8 cellular contexts compared by ENCODE assay signal in the genomic region with DNA sequence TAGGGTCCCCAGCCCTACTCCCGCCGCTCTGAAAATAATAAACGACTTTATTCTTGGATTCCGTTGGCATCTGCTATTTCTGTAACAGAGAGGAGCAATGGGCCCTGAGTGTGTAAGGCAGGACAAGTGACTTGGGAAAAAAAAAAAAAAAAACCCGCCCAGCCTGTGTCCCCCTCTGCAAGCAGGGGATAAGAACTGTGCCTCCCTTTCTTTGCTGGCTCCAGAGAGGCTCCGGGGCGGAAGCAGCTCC. TPM values are rescaled to one million over a fixed set of nuclear protein-coding genes. Genes with fewer than 3 reads are reported as not detected.
A peak's percentile ranks its signal among the peaks of the same experiment; 100 is the strongest.
DNase-seq lines count a peak whose midpoint lies in the region; ATAC-seq and TF ChIP-seq lines count a peak whose summit lies in the region.

No MANE protein-coding gene starts in this region.

- no peaks in the 10 kb centered on the region for H3K9me3 Mint-ChIP-seq in H9
- no peaks in the 10 kb centered on the region for H3K9me3 Mint-ChIP-seq in activated CD8-positive, alpha-beta T cell treated with anti-CD3 and anti-CD28 coated beads for 36 hours

- peaks cover 35% of the 10 kb centered on the region for H3K23me2 ChIP-seq in H9 (ENCODE audit: insufficient read length, low read depth, low read length, poor library complexity, severe bottlenecking)

- no peaks in the 10 kb centered on the region for H3K9me2 ChIP-seq in hepatocyte (replicated peaks; ENCODE audit: insufficient read depth)

- no peaks in the 10 kb centered on the region for H3K36me3 ChIP-seq in hepatocyte (replicated peaks; ENCODE audit: insufficient read depth, low read depth)

- no peak overlapping the region for H3K14ac ChIP-seq in H9 (ENCODE audit: insufficient read depth, low read length)

- H3K79me1 ChIP-seq in H9 (ENCODE audit: insufficient read depth, low read depth, low read length, poor library complexity, severe bottlenecking) = no peaks in the 10 kb centered on the region

- no peak overlapping the region for H2BK20ac ChIP-seq in H9 (ENCODE audit: low read depth, low read length, poor library complexity, severe bottlenecking)

- H2BK12ac ChIP-seq in H9 (ENCODE audit: insufficient read length, low read depth, low read length) = no peak overlapping the region

- peaks cover 0 to 3% (median 3%) of the 10 kb centered on the region in 3 experiments; a peak in 2 of 7 replicates for H3K36me3 Mint-ChIP-seq in H9 (ENCODE audit: insufficient read depth in 1 of 3, low read depth in 3 of 3)
- peaks cover 5% of the 10 kb centered on the region for H3K36me3 Mint-ChIP-seq in activated CD8-positive, alpha-beta T cell treated with anti-CD3 and anti-CD28 coated beads for 36 hours (ENCODE audit: low read depth)

- POLR2A ChIA-PET in activated CD8-positive, alpha-beta T cell treated with anti-CD3 and anti-CD28 coated beads for 36 hours (lab: Charles Lee) = interaction anchor here (0.6 to 4.6 kb wide), 4 partner anchors 21 to 81 kb away, joined by 3 to 39 read pairs (median 4); a partner anchor contains a TSS

- no peak overlapping the region for H2AK5ac ChIP-seq in H9 (ENCODE audit: insufficient read length, low read length)

- peak overlapping the region; percentile 74 to 91 for H3K4me3 Mint-ChIP-seq in H9
- H3K4me3 Mint-ChIP-seq in activated CD8-positive, alpha-beta T cell treated with anti-CD3 and anti-CD28 coated beads for 36 hours = peak overlapping the region; percentile 81

- H4K5ac ChIP-seq in H9 (ENCODE audit: insufficient read length, low read depth, low read length) = no peak overlapping the region

- intact Hi-C loops in activated CD8-positive, alpha-beta T cell treated with anti-CD3 and anti-CD28 coated beads for 36 hours (cut with micrococcal nuclease) = no loop called here

- H3K27ac ChIP-seq in H9 (ENCODE audit: insufficient read length, low read depth, low read length) (no peak overlapping the region), hepatocyte (peak overlapping the region; percentile 45), skin epidermis (peak overlapping the region; percentile 2 to 93 (median 87))

- no peak overlapping the region for H4K8ac ChIP-seq in H9 (replicated peaks; ENCODE audit: insufficient read length, low read depth, low read length)

- TF ChIP-seq CTCF in H9 (conservative IDR thresholded peaks at IDR 0.05) (no peak), hepatocyte (IDR thresholded peaks at IDR 0.05; ENCODE audit: poor library complexity) (no peak)
- TF ChIP-seq CTCF in activated CD8-positive, alpha-beta T cell treated with anti-CD3 and anti-CD28 coated beads for 36 hours (IDR thresholded peaks at IDR 0.05) = no peak

- H3K4me1 ChIP-seq in H9 (ENCODE audit: insufficient read depth, low read length) = 0 out of 2 replicates have a peak, but pooled peaks cover 3% of the 10 kb centered on the region
- peaks cover 20% of the 10 kb centered on the region for H3K4me1 ChIP-seq in hepatocyte (ENCODE audit: insufficient read depth)

- H3K9me3 ChIP-seq in H9 (ENCODE audit: control insufficient read depth, low read depth, low read length) (no peaks in the 10 kb centered on the region), hepatocyte (ENCODE audit: low read depth) (no peaks in the 10 kb centered on the region)

- H4K91ac ChIP-seq in H9 (ENCODE audit: insufficient read length, low read depth, low read length) = no peak overlapping the region

- peaks cover 26 to 38% of the 10 kb centered on the region in 2 experiments for H3K4me1 Mint-ChIP-seq in H9
- H3K4me1 Mint-ChIP-seq in activated CD8-positive, alpha-beta T cell treated with anti-CD3 and anti-CD28 coated beads for 36 hours (ENCODE audit: low read depth) = peaks cover 30% of the 10 kb centered on the region

- H3K27me3 Mint-ChIP-seq in H9 (ENCODE audit: low read depth) = peaks cover 20% of the 10 kb centered on the region
- H3K27me3 Mint-ChIP-seq in activated CD8-positive, alpha-beta T cell treated with anti-CD3 and anti-CD28 coated beads for 36 hours = no peaks in the 10 kb centered on the region

- no peak overlapping the region for H3K56ac ChIP-seq in H9 (ENCODE audit: insufficient read length, low read depth, low read length)

- no peaks in the 10 kb centered on the region for H3K79me2 ChIP-seq in H9 (ENCODE audit: insufficient read depth, low read length)
- peaks cover 40% of the 10 kb centered on the region for H3K79me2 ChIP-seq in hepatocyte

- H3K18ac ChIP-seq in H9 (ENCODE audit: insufficient read length, low read depth, low read length) = no peak overlapping the region

- peak overlapping the region in 1 of 3 experiments; percentile 87; a peak in 3 of 7 replicates for H3K27ac Mint-ChIP-seq in H9
- H3K27ac Mint-ChIP-seq in activated CD8-positive, alpha-beta T cell treated with anti-CD3 and anti-CD28 coated beads for 36 hours = peak overlapping the region; percentile 83

- WGBS in H9 (ENCODE audit: extremely low coverage, insufficient read length, low lambda C conversion rate) = no CpG with 5 or more reads among the region's 7 CpGs
- 31% methylated on average over 7 of the region's 7 CpGs for WGBS in hepatocyte (ENCODE audit: low lambda C conversion rate, missing lambda C conversion rate)

- no peak overlapping the region for H2BK120ac ChIP-seq in H9 (ENCODE audit: low read depth, low read length, poor library complexity, severe bottlenecking)

- no peak overlapping the region for H3K4ac ChIP-seq in H9 (ENCODE audit: low read depth, low read length)

- H2BK5ac ChIP-seq in H9 (ENCODE audit: insufficient read length, low read length) = no peak overlapping the region

- CTCF ChIA-PET in activated CD8-positive, alpha-beta T cell treated with anti-CD3 and anti-CD28 coated beads for 36 hours (lab: Charles Lee) = interaction anchor here (1.1 to 1.5 kb wide), 3 partner anchors 41 to 74 kb away, joined by 3 to 4 read pairs (median 3); no protein-coding TSS in a partner anchor

- H3K9ac ChIP-seq in H9 (ENCODE audit: extremely low read depth, insufficient read length, low read length) = no peak overlapping the region

- no peak for ATAC-seq in activated CD8-positive, alpha-beta T cell treated with anti-CD3 and anti-CD28 coated beads for 36 hours
- no peak for ATAC-seq in GM18868 (IDR thresholded peaks at IDR 0.05; ENCODE audit: unreplicated experiment)
- ATAC-seq in HG03354 (IDR thresholded peaks at IDR 0.05; ENCODE audit: poor library complexity, severe bottlenecking, unreplicated experiment) = no peak

- no peak overlapping the region for H2BK15ac ChIP-seq in H9 (ENCODE audit: low read depth, low read length)

- H3K27me3 ChIP-seq in H9 (ENCODE audit: insufficient read depth, low read length) (no peaks in the 10 kb centered on the region; the same call in 1 of the 2 replicates), hepatocyte (no peaks in the 10 kb centered on the region)

- H4K20me1 ChIP-seq in H9 (ENCODE audit: control insufficient read depth, insufficient read depth, insufficient read length) (no peaks in the 10 kb centered on the region), hepatocyte (ENCODE audit: insufficient read depth, poor library complexity, severe bottlenecking) (no peaks in the 10 kb centered on the region)

- no peak overlapping the region for H3T11ph ChIP-seq in H9 (ENCODE audit: low read length)

- no peak overlapping the region for H2AFZ ChIP-seq in H9 (ENCODE audit: low read length)
- peak overlapping the region; percentile 14 for H2AFZ ChIP-seq in hepatocyte

- DNase-seq in H9 (no peak), hepatocyte (ENCODE audit: low spot score) (no peak), DMS79 (lab: John Stamatoyannopoulos, UW) (no peak), AG08396 (ENCODE audit: low spot score) (no peak)
- no peak for DNase-seq in activated CD8-positive, alpha-beta T cell treated with anti-CD3 and anti-CD28 coated beads for 36 hours

- H3K4me2 ChIP-seq in H9 (ENCODE audit: insufficient read depth, insufficient read length, low read length) (peak overlapping the region; percentile 94), hepatocyte (peak overlapping the region; percentile 97)

- no peak overlapping the region for H3K23ac ChIP-seq in H9 (ENCODE audit: insufficient read length, low read depth, low read length)

- H3K4me3 ChIP-seq in hepatocyte (peak overlapping the region; percentile 9), skin epidermis (peak overlapping the region; percentile 48 to 76 (median 67))

RNA-seq across cellular contexts. Expression of a gene that starts 0.5 kb away (rescaled TPM):
- total RNA-seq in H9 (2021) (21.0 and 24.2 TPM in 2 replicates), hepatocyte (12.8 and 13.4 TPM in 2 replicates)
- total RNA-seq in activated CD8-positive, alpha-beta T cell treated with anti-CD3 and anti-CD28 coated beads for 36 hours = 10 to 100 TPM; 25.8 to 26.1 TPM
- 58.4 and 61.7 TPM in 2 replicates for polyA plus RNA-seq in hepatocyte

RNA-seq across cellular contexts. Expression of a gene that starts 3.8 kb away (rescaled TPM):
- total RNA-seq in H9 (2021) (39.6 and 45.8 TPM in 2 replicates), hepatocyte (42.9 and 49.5 TPM in 2 replicates)
- 10 to 100 TPM; 66.0 to 69.2 TPM for total RNA-seq in activated CD8-positive, alpha-beta T cell treated with anti-CD3 and anti-CD28 coated beads for 36 hours
- polyA plus RNA-seq in hepatocyte = 66.6 and 70.4 TPM in 2 replicates

RNA-seq across cellular contexts. Expression of a gene that starts 3.9 kb away (rescaled TPM):
- total RNA-seq in H9 (2021) = 31.5 and 33.6 TPM in 2 replicates
- total RNA-seq in activated CD8-positive, alpha-beta T cell treated with anti-CD3 and anti-CD28 coated beads for 36 hours = 10 to 100 TPM; 33.7 to 41.5 TPM
- 26.3 and 52.8 TPM in 2 replicates for total RNA-seq in hepatocyte
- 55.5 and 56.0 TPM in 2 replicates for polyA plus RNA-seq in hepatocyte

RNA-seq across cellular contexts. Expression of a gene that starts 4.5 kb away (rescaled TPM):
- total RNA-seq in H9 (2021) (57.1 and 57.7 TPM in 2 replicates), hepatocyte (29.1 and 30.5 TPM in 2 replicates)
- total RNA-seq in activated CD8-positive, alpha-beta T cell treated with anti-CD3 and anti-CD28 coated beads for 36 hours = 100 to 1,000 TPM in 1 of 2 experiments, 10 to 100 TPM in 1; 86.6 to 104 TPM
- polyA plus RNA-seq in hepatocyte = 116 and 117 TPM in 2 replicates

RNA-seq across cellular contexts. Expression of a gene that starts 11.0 kb away (rescaled TPM):
- total RNA-seq in H9 (2021) (36.5 and 41.0 TPM in 2 replicates), hepatocyte (57.7 and 73.5 TPM in 2 replicates)
- 10 to 100 TPM; 23.5 to 26.9 TPM for total RNA-seq in activated CD8-positive, alpha-beta T cell treated with anti-CD3 and anti-CD28 coated beads for 36 hours
- polyA plus RNA-seq in hepatocyte = 349 and 421 TPM in 2 replicates
